Comparison of ENCODE assay signal across 29 cellular contexts in the genomic region with DNA sequence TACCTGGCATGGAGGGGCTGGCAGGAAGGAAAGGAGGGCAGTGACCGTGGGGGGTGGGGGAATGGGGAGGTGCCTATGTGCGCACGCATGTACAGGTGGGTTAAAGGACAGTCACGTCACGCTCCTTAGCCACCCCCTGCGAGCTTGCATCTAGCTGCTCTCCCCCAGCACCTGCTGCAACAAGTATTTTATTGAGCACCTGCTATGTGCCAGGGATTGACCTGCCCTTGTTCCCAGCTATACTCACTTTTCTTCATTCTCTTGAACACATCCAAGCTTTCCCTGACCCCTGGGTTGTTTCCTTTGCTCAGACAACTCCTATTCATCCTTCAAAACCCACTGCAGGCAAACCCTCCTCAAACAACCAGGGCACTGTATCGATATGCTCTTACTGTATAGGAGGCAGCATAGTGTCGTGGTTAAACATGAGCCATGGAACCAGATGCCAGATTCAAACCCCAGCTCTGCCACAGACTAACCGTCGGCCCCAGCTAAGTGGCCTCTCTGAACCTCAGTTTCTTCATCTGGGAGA.
"Had no signal": no experiment of that assay in that cellular context is flagged by ENCODE, and none has a peak within 500 bp of the region (broad histone marks: within the 10 kb centered on the region; RNA-seq: fewer than 3 reads in every experiment).

No MANE protein-coding gene starts in this region.

- H3K36me3 ChIP-seq: adrenal gland, breast epithelium, cardiac muscle cell, colonic mucosa, esophagus squamous epithelium had no signal

- H3K27me3 ChIP-seq: adrenal gland, body of pancreas, breast epithelium, cardiac muscle cell, colonic mucosa, esophagus squamous epithelium had no signal

- H3K27ac ChIP-seq: body of pancreas, breast epithelium, cardiac muscle cell, colonic mucosa, epithelial cell of prostate, esophagus squamous epithelium had no signal

- H3K9me3 ChIP-seq: adrenal gland, body of pancreas, breast epithelium, colonic mucosa, esophagus squamous epithelium had no signal

- H3K4me1 ChIP-seq: body of pancreas, breast epithelium, colonic mucosa, esophagus squamous epithelium had no signal

- ATAC-seq: activated CD4-positive, alpha-beta T cell treated with anti-CD3 and anti-CD28 coated beads for 36 hours; activated CD8-positive, alpha-beta memory T cell treated with anti-CD3 and anti-CD28 coated beads, Interleukin-2, amount 10 ng/mL, durations not matched to agents 7 days and 5 days; activated CD8-positive, alpha-beta T cell treated with anti-CD3 and anti-CD28 coated beads, Interleukin-2, amount 10 ng/mL, durations not matched to agents 7 days and 5 days; activated naive CD8-positive, alpha-beta T cell treated with anti-CD3 and anti-CD28 coated beads, Interleukin-2, amount 50 U/mL, for 24 hours; body of pancreas had no signal

- DNase-seq: activated CD4-positive, alpha-beta memory T cell treated with anti-CD3 and anti-CD28 coated beads for 36 hours; activated CD4-positive, alpha-beta T cell treated with anti-CD3 and anti-CD28 coated beads for 36 hours; activated CD4-positive, alpha-beta T cell treated with anti-CD3 and anti-CD28 coated beads, Interleukin-2, amount 10 ng/mL, durations not matched to agents 24 days and 14 days; activated CD4-positive, CD25-positive, alpha-beta regulatory T cell; activated CD4-positive, CD25-positive, alpha-beta regulatory T cell treated with anti-CD3 and anti-CD28 coated beads, Interleukin-2, amount 50 U/mL, for 72 hours; activated CD8-positive, alpha-beta memory T cell treated with anti-CD3 and anti-CD28 coated beads, Interleukin-2, amount 10 ng/mL, durations not matched to agents 7 days and 5 days; activated CD8-positive, alpha-beta memory T cell treated with anti-CD3 and anti-CD28 coated beads, Interleukin-2, amount 50 U/mL, for 4 hours; activated CD8-positive, alpha-beta T cell treated with anti-CD3 and anti-CD28 coated beads, Interleukin-2, amount 10 ng/mL, durations not matched to agents 7 days and 5 days; activated effector memory CD4-positive, alpha-beta T cell treated with anti-CD3 and anti-CD28 coated beads, Interleukin-2, amount 50 U/mL, for 16 hours; activated naive CD4-positive, alpha-beta T cell treated with anti-CD3 and anti-CD28 coated beads for 36 hours; activated naive CD8-positive, alpha-beta T cell treated with anti-CD3 and anti-CD28 coated beads for 36 hours; activated naive CD8-positive, alpha-beta T cell treated with anti-CD3 and anti-CD28 coated beads, Interleukin-2, amount 50 U/mL, for 24 hours; activated T-cell treated with anti-CD3 and anti-CD28 coated beads, Interleukin-2, amount 50 U/mL, for 1 hour; activated T-cell treated with anti-CD3 and anti-CD28 coated beads, Interleukin-2, amount 50 U/mL, for 48 hours; amygdala; aorta; body of pancreas; central memory CD4-positive, alpha-beta T cell; cerebellar nuclear complex; colonic mucosa; effector CD8-positive, alpha-beta T cell; esophagus squamous epithelium; foreskin melanocyte; head of caudate nucleus; T-helper 2 cell had no signal

- H3K4me3 ChIP-seq: adrenal gland, body of pancreas, breast epithelium, cardiac muscle cell, colonic mucosa, esophagus squamous epithelium had no signal
